8 cellular contexts compared by ENCODE assay signal in the genomic region with DNA sequence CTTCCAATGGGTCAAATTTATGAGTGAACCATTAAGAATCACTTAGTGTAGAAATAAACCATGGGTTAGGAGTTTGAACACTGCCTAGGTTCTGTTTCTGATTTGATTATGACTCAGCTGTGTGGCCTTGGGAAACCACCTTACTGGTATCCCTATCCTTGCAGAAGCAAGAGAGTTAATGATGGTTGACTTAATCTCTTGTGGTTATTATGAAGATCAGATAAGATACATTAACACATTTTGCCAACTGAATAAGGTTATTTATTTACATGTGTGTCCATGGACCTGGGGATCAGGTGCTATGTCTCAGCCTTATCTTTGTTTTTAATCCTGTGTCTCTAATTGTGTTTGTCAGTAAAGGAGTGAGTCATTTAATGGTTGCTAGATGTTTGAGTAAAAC. TPM values are rescaled to one million over a fixed set of nuclear protein-coding genes. Genes with fewer than 3 reads are reported as not detected.
DNase-seq lines count a peak whose midpoint lies in the region; ATAC-seq and TF ChIP-seq lines count a peak whose summit lies in the region.

No MANE protein-coding gene starts in this region.

- no peaks in the 10 kb centered on the region for H3K4me1 ChIP-seq in RWPE2 (ENCODE audit: insufficient read depth, poor library complexity, severe bottlenecking)
- no peaks in the 10 kb centered on the region for H3K4me1 ChIP-seq in vagina

- ATAC-seq in HG02798 (IDR thresholded peaks at IDR 0.05; ENCODE audit: poor library complexity, unreplicated experiment) (peak; percentile 93), RWPE2 (ENCODE audit: low read depth) (peak; percentile 52; the same call in 1 of the 3 replicates)

- DNase-seq in activated T-cell treated with anti-CD3 and anti-CD28 coated beads for 24 hours (ENCODE audit: low read depth) (peak; percentile 28), activated T-cell treated with anti-CD3 and anti-CD28 coated beads for 4 hours (no peak), RWPE2 (ENCODE audit: low spot score) (no peak), foreskin fibroblast (peak; percentile 53 to 74), vagina (ENCODE audit: extremely low spot score in 2 of 2) (no peak), GF-D8 (lab: John Stamatoyannopoulos, UW) (no peak), midbrain (lab: John Stamatoyannopoulos, UW) (no peak)

- no peaks in the 10 kb centered on the region for H3K9me3 ChIP-seq in RWPE2 (ENCODE audit: severe bottlenecking)
- no peaks in the 10 kb centered on the region for H3K9me3 ChIP-seq in vagina

- H3K27ac ChIP-seq in RWPE2 (ENCODE audit: poor library complexity, severe bottlenecking) (no peak overlapping the region), vagina (no peak overlapping the region)

- H3K27me3 ChIP-seq in RWPE2 (ENCODE audit: insufficient read depth, poor library complexity, severe bottlenecking) = no peaks in the 10 kb centered on the region
- H3K27me3 ChIP-seq in vagina = no peaks in the 10 kb centered on the region

- H3K36me3 ChIP-seq in RWPE2 (ENCODE audit: low read depth) (peaks cover 48% of the 10 kb centered on the region), vagina (no peaks in the 10 kb centered on the region)

- no peak overlapping the region for H3K4me3 ChIP-seq in RWPE2 (ENCODE audit: severe bottlenecking)
- H3K4me3 ChIP-seq in foreskin fibroblast (ENCODE audit: low read depth in 1 of 2, low read length in 2 of 2) = no peak overlapping the region
- H3K4me3 ChIP-seq in vagina = no peak overlapping the region

- TF ChIP-seq CTCF in RWPE2 (IDR thresholded peaks at IDR 0.05; ENCODE audit: poor library complexity, severe bottlenecking) (no peak), foreskin fibroblast (IDR thresholded peaks at IDR 0.05; ENCODE audit: low read depth, low read length) (no peak), vagina (IDR thresholded peaks at IDR 0.05) (no peak)

- no peak for TF ChIP-seq POLR2A in vagina (IDR thresholded peaks at IDR 0.05)

- intact Hi-C loops in vagina (cut with DNase I) = no loop called here

RNA-seq across cellular contexts. Expression of a gene that starts 5.4 kb away (rescaled TPM):
- total RNA-seq in vagina = not detected

Comparison
In these comparisons a context has a peak if more than half of its experiments do, and no peak if none do; other contexts are left out.
1. DNase-seq: peak in activated T-cell treated with anti-CD3 and anti-CD28 coated beads for 24 hours (single experiment) and foreskin fibroblast (2 of 2); none in activated T-cell treated with anti-CD3 and anti-CD28 coated beads for 4 hours (single experiment), RWPE2 (single experiment), vagina (0 of 2), GF-D8 (single experiment) and midbrain (single experiment).